In genomic region chr3:124845406-124845805, GRCh38 we compare ENCODE assay signal across 1 cellular context.
TF ChIP-seq lines count a peak whose summit lies in the region.

No MANE protein-coding gene starts in this region.

TF ChIP-seq in HepG2, 621 proteins besides CTCF, POLR2A, EP300 and RAD21 (continued from another document):
- TF ChIP-seq, protein P1, sequence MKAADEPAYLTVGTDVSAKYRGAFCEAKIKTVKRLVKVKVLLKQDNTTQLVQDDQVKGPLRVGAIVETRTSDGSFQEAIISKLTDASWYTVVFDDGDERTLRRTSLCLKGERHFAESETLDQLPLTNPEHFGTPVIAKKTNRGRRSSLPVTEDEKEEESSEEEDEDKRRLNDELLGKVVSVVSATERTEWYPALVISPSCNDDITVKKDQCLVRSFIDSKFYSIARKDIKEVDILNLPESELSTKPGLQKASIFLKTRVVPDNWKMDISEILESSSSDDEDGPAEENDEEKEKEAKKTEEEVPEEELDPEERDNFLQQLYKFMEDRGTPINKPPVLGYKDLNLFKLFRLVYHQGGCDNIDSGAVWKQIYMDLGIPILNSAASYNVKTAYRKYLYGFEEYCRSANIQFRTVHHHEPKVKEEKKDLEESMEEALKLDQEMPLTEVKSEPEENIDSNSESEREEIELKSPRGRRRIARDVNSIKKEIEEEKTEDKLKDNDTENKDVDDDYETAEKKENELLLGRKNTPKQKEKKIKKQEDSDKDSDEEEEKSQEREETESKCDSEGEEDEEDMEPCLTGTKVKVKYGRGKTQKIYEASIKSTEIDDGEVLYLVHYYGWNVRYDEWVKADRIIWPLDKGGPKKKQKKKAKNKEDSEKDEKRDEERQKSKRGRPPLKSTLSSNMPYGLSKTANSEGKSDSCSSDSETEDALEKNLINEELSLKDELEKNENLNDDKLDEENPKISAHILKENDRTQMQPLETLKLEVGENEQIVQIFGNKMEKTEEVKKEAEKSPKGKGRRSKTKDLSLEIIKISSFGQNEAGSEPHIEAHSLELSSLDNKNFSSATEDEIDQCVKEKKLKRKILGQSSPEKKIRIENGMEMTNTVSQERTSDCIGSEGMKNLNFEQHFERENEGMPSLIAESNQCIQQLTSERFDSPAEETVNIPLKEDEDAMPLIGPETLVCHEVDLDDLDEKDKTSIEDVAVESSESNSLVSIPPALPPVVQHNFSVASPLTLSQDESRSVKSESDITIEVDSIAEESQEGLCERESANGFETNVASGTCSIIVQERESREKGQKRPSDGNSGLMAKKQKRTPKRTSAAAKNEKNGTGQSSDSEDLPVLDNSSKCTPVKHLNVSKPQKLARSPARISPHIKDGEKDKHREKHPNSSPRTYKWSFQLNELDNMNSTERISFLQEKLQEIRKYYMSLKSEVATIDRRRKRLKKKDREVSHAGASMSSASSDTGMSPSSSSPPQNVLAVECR (CRISPR knock-in tag; IDR thresholded peaks at IDR 0.05; ENCODE audit: borderline replicate concordance), result no peak
- TF ChIP-seq, protein P2, sequence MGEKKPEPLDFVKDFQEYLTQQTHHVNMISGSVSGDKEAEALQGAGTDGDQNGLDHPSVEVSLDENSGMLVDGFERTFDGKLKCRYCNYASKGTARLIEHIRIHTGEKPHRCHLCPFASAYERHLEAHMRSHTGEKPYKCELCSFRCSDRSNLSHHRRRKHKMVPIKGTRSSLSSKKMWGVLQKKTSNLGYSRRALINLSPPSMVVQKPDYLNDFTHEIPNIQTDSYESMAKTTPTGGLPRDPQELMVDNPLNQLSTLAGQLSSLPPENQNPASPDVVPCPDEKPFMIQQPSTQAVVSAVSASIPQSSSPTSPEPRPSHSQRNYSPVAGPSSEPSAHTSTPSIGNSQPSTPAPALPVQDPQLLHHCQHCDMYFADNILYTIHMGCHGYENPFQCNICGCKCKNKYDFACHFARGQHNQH (CRISPR knock-in tag; IDR thresholded peaks at IDR 0.05), result no peak
- TF ChIP-seq ZNF484 (CRISPR knock-in tag; IDR thresholded peaks at IDR 0.05; ENCODE audit: borderline replicate concordance, low read depth) (no peak), AHR (CRISPR knock-in tag; IDR thresholded peaks at IDR 0.05) (no peak), DMAP1 (CRISPR knock-in tag; IDR thresholded peaks at IDR 0.05) (no peak), RXRA (CRISPR knock-in tag; IDR thresholded peaks at IDR 0.05) (no peak), ZC3H13 (CRISPR knock-in tag; IDR thresholded peaks at IDR 0.05) (no peak), KMT2A (CRISPR knock-in tag; IDR thresholded peaks at IDR 0.05) (no peak)
- TF ChIP-seq, protein P3, sequence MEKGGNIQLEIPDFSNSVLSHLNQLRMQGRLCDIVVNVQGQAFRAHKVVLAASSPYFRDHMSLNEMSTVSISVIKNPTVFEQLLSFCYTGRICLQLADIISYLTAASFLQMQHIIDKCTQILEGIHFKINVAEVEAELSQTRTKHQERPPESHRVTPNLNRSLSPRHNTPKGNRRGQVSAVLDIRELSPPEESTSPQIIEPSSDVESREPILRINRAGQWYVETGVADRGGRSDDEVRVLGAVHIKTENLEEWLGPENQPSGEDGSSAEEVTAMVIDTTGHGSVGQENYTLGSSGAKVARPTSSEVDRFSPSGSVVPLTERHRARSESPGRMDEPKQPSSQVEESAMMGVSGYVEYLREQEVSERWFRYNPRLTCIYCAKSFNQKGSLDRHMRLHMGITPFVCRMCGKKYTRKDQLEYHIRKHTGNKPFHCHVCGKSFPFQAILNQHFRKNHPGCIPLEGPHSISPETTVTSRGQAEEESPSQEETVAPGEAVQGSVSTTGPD (CRISPR knock-in tag; IDR thresholded peaks at IDR 0.05), result no peak
